3 cellular contexts compared by ENCODE assay signal in the genomic region with DNA sequence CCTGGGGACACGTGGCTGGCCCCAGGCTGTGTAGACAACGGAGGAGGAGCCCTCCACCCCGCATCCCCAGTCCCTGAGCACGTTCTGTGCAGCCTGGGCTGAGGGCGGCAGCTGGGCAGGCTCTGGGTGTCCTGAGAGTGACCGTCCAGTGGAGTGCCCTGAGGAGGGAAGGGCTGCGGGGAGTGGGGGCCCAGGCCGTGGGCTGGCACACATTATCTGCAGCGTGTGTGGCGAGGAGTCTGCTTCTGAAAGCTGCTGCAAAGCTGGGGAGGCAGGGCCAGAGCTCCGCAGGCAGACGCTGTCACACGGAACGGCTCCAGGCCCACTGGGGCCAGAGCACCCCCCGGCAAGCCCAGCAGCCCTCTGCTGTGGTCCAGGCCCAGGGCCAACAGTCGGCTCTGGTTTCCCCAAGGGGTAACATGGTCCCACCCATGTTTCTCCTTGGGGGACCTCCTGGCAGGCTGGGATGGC.
TF ChIP-seq lines count a peak whose summit lies in the region.

No MANE protein-coding gene starts in this region.

TF ChIP-seq in SK-N-SH, 30 proteins besides CTCF, POLR2A, EP300 and RAD21:
- TF ChIP-seq, protein P1, sequence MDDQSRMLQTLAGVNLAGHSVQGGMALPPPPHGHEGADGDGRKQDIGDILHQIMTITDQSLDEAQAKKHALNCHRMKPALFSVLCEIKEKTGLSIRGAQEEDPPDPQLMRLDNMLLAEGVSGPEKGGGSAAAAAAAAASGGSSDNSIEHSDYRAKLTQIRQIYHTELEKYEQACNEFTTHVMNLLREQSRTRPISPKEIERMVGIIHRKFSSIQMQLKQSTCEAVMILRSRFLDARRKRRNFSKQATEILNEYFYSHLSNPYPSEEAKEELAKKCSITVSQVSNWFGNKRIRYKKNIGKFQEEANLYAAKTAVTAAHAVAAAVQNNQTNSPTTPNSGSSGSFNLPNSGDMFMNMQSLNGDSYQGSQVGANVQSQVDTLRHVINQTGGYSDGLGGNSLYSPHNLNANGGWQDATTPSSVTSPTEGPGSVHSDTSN (IDR thresholded peaks at IDR 0.05), result no peak
- no peak for TF ChIP-seq FOSL2 (IDR thresholded peaks at IDR 0.05; ENCODE audit: borderline replicate concordance, low read depth)

TF ChIP-seq in SK-N-SH treated with all-trans-retinoic acid at 6 μM for 48 hours, 23 proteins besides CTCF, POLR2A, EP300 and RAD21:
- no peak for TF ChIP-seq RARB (CRISPR knock-in tag; IDR thresholded peaks at IDR 0.05)
- no peak for TF ChIP-seq ZC3H10 (CRISPR knock-in tag; IDR thresholded peaks at IDR 0.05)
- TF ChIP-seq ISL1 (CRISPR knock-in tag; IDR thresholded peaks at IDR 0.05), result no peak
- no peak for TF ChIP-seq SNAI2 (CRISPR knock-in tag; IDR thresholded peaks at IDR 0.05)
- no peak for TF ChIP-seq OSR1 (CRISPR knock-in tag; IDR thresholded peaks at IDR 0.05)
- TF ChIP-seq ESRRG (CRISPR knock-in tag; IDR thresholded peaks at IDR 0.05), result no peak
TF ChIP-seq in SK-N-SH treated with all-trans-retinoic acid at 6 μM for 48 hours: peak in this region for 0.

TF ChIP-seq in H1, 55 proteins besides CTCF, POLR2A, EP300 and RAD21:
- TF ChIP-seq NRF1 (IDR thresholded peaks at IDR 0.05; ENCODE audit: low read depth, low read length), result no peak
- TF ChIP-seq EGR1 (IDR thresholded peaks at IDR 0.05; ENCODE audit: borderline replicate concordance, low read depth, low read length), result no peak
- TF ChIP-seq JUN (IDR thresholded peaks at IDR 0.05; ENCODE audit: low read depth, low read length), result no peak
- no peak for TF ChIP-seq POU5F1 (IDR thresholded peaks at IDR 0.05; ENCODE audit: low read depth, low read length)
- no peak for TF ChIP-seq SAP30 (IDR thresholded peaks at IDR 0.05; ENCODE audit: insufficient read depth, insufficient replicate concordance, low read length)
- TF ChIP-seq, protein P2, sequence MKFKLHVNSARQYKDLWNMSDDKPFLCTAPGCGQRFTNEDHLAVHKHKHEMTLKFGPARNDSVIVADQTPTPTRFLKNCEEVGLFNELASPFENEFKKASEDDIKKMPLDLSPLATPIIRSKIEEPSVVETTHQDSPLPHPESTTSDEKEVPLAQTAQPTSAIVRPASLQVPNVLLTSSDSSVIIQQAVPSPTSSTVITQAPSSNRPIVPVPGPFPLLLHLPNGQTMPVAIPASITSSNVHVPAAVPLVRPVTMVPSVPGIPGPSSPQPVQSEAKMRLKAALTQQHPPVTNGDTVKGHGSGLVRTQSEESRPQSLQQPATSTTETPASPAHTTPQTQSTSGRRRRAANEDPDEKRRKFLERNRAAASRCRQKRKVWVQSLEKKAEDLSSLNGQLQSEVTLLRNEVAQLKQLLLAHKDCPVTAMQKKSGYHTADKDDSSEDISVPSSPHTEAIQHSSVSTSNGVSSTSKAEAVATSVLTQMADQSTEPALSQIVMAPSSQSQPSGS (IDR thresholded peaks at IDR 0.05; ENCODE audit: low read length), result no peak
- no peak for TF ChIP-seq CHD1 (IDR thresholded peaks at IDR 0.05; ENCODE audit: low read depth, low read length)
- TF ChIP-seq ZNF274 (IDR thresholded peaks at IDR 0.05; ENCODE audit: borderline replicate concordance, extremely low read depth, low read length), result no peak
- TF ChIP-seq RXRA (IDR thresholded peaks at IDR 0.05; ENCODE audit: insufficient read depth, low read depth, low read length), result no peak
- no peak for TF ChIP-seq MAFK (IDR thresholded peaks at IDR 0.05; ENCODE audit: low read depth, low read length)
